ENCODE assay signal across 11 cellular contexts in genomic region chr12:132329036-132329738, GRCh38. TPM values are rescaled to one million over a fixed set of nuclear protein-coding genes. Genes with fewer than 3 reads are reported as not detected.
A peak's percentile ranks its signal among the peaks of the same experiment; 100 is the strongest.
DNase-seq lines count a peak whose midpoint lies in the region; ATAC-seq and TF ChIP-seq lines count a peak whose summit lies in the region.
"Had no signal": no experiment of that assay in that cellular context is flagged by ENCODE, and none has a peak within 500 bp of the region (broad histone marks: within the 10 kb centered on the region; RNA-seq: fewer than 3 reads in every experiment).

TSS of gene GALNT9 (minus strand) at chr12:132329589. CDS start at chr12:132329203, 386 bp downstream.

- peaks cover 42% of the 10 kb centered on the region for H3K27me3 Mint-ChIP-seq in GM23338 (ENCODE audit: insufficient read depth, low read depth, poor library complexity)
- peaks cover 42% of the 10 kb centered on the region for H3K27me3 Mint-ChIP-seq in activated naive CD8-positive, alpha-beta T cell treated with anti-CD3 and anti-CD28 coated beads, Interleukin-2, amount 50 U/mL, for 24 hours
- H3K27me3 Mint-ChIP-seq in CD4-positive, alpha-beta memory T cell, result peaks cover 34 to 38% of the 10 kb centered on the region in 2 donors

- in situ Hi-C loops in GM13976 (cut with MboI; ENCODE audit: low sequenced_read_pairs, unreplicated experiment), result no loop called here

- H3K9me3 ChIP-seq in left lung, result no peaks in the 10 kb centered on the region
- H3K9me3 ChIP-seq in CD4-positive, alpha-beta memory T cell (ENCODE audit: control insufficient read depth in 1 of 2, low read length in 2 of 2), result no peaks in the 10 kb centered on the region

- POLR2A ChIA-PET in CD4-positive, alpha-beta memory T cell (lab: Charles Lee; ENCODE audit: partially characterized antibody), result no interaction called here

- peak within 1 kb of the TSS; percentile 48; the same call in 1 of the 2 replicates for H3K4me3 ChIP-seq in GM23338
- H3K4me3 ChIP-seq in left lung, result no peak within 1 kb of the TSS
- no peak within 1 kb of the TSS for H3K4me3 ChIP-seq in CD4-positive, alpha-beta memory T cell (ENCODE audit: low read length in 2 of 2)

- ATAC-seq in GM23338 (peak; percentile 78), left lung (peak; percentile 24)
- no peak for ATAC-seq in activated naive CD8-positive, alpha-beta T cell treated with anti-CD3 and anti-CD28 coated beads, Interleukin-2, amount 50 U/mL, for 24 hours

- no peaks in the 10 kb centered on the region; the same call in 2 of the 3 replicates for H3K36me3 Mint-ChIP-seq in GM23338 (ENCODE audit: low read depth)
- H3K36me3 Mint-ChIP-seq in activated naive CD8-positive, alpha-beta T cell treated with anti-CD3 and anti-CD28 coated beads, Interleukin-2, amount 50 U/mL, for 24 hours (ENCODE audit: low read depth), result no peaks in the 10 kb centered on the region
- no peaks in the 10 kb centered on the region for H3K36me3 Mint-ChIP-seq in CD4-positive, alpha-beta memory T cell

- CTCF ChIA-PET in CD4-positive, alpha-beta memory T cell (lab: Charles Lee; ENCODE audit: partially characterized antibody), result no interaction called here

- peaks cover 9% of the 10 kb centered on the region; the same call in 1 of the 2 replicates for H3F3A ChIP-seq in GM23338 (replicated peaks; ENCODE audit: low read depth)

- H3K4me1 ChIP-seq in GM23338 (ENCODE audit: insufficient read depth) (no peaks in the 10 kb centered on the region), left lung (peaks cover 5% of the 10 kb centered on the region in 2 donors)
- no peaks in the 10 kb centered on the region for H3K4me1 ChIP-seq in CD4-positive, alpha-beta memory T cell (ENCODE audit: insufficient read depth, low read length)

- intact Hi-C loops in left lung (cut with DNase I), result no loop called here
- intact Hi-C loops in CD4-positive, alpha-beta memory T cell (cut with micrococcal nuclease), result no loop called here

- H3K79me2 ChIP-seq in GM23338 (replicated peaks; ENCODE audit: insufficient read depth), result no peaks in the 10 kb centered on the region

- H3K27ac Mint-ChIP-seq in GM23338, result no peak within 1 kb of the TSS
- H3K27ac Mint-ChIP-seq in activated naive CD8-positive, alpha-beta T cell treated with anti-CD3 and anti-CD28 coated beads, Interleukin-2, amount 50 U/mL, for 24 hours, result no peak within 1 kb of the TSS
- no peak within 1 kb of the TSS for H3K27ac Mint-ChIP-seq in CD4-positive, alpha-beta memory T cell
- H3K27ac Mint-ChIP-seq: activated B cell treated with CpG ODN at 0.5 μM for 24 hours had no signal

- TF ChIP-seq CTCF in GM23338 (conservative IDR thresholded peaks at IDR 0.05; ENCODE audit: low read depth in 2 of 2) (no peak), left lung (IDR thresholded peaks at IDR 0.05) (no peak), GM13976 (IDR thresholded peaks at IDR 0.05; ENCODE audit: borderline replicate concordance, control extremely low read depth, extremely low read depth, insufficient read depth, missing control alignments) (no peak)

- no peaks in the 10 kb centered on the region for H3K9me3 Mint-ChIP-seq in GM23338
- peaks cover 3% of the 10 kb centered on the region for H3K9me3 Mint-ChIP-seq in activated naive CD8-positive, alpha-beta T cell treated with anti-CD3 and anti-CD28 coated beads, Interleukin-2, amount 50 U/mL, for 24 hours
- H3K9me3 Mint-ChIP-seq in CD4-positive, alpha-beta memory T cell, result peaks cover 0 to 2% (median 0%) of the 10 kb centered on the region in 8 donors
- H3K9me3 Mint-ChIP-seq: activated B cell treated with CpG ODN at 0.5 μM for 24 hours had no signal

- peaks cover 8% of the 10 kb centered on the region; the same call in 2 of the 3 replicates for H3K4me1 Mint-ChIP-seq in GM23338
- peaks cover 27% of the 10 kb centered on the region for H3K4me1 Mint-ChIP-seq in activated naive CD8-positive, alpha-beta T cell treated with anti-CD3 and anti-CD28 coated beads, Interleukin-2, amount 50 U/mL, for 24 hours
- H3K4me1 Mint-ChIP-seq in CD4-positive, alpha-beta memory T cell, result peaks cover 3 to 13% (median 10%) of the 10 kb centered on the region in 4 donors
- H3K4me1 Mint-ChIP-seq: activated B cell treated with CpG ODN at 0.5 μM for 24 hours had no signal

- H3K27ac ChIP-seq in GM23338 (ENCODE audit: low read depth) (no peak within 1 kb of the TSS), left lung (no peak within 1 kb of the TSS)
- H3K27ac ChIP-seq in CD4-positive, alpha-beta memory T cell (ENCODE audit: low read depth, low read length), result no peak within 1 kb of the TSS

- H3K4me3 Mint-ChIP-seq in GM23338, result peak within 1 kb of the TSS; percentile 47
- no peak within 1 kb of the TSS for H3K4me3 Mint-ChIP-seq in activated naive CD8-positive, alpha-beta T cell treated with anti-CD3 and anti-CD28 coated beads, Interleukin-2, amount 50 U/mL, for 24 hours
- peak within 1 kb of the TSS in 1 of 8 donors; percentile 34 for H3K4me3 Mint-ChIP-seq in CD4-positive, alpha-beta memory T cell
- H3K4me3 Mint-ChIP-seq: activated B cell treated with CpG ODN at 0.5 μM for 24 hours had no signal

- peaks cover 33% of the 10 kb centered on the region for H3K27me3 ChIP-seq in GM23338 (ENCODE audit: insufficient read depth)
- H3K27me3 ChIP-seq in left lung, result peaks cover 19 to 96% of the 10 kb centered on the region in 2 donors
- peaks cover 6% of the 10 kb centered on the region for H3K27me3 ChIP-seq in CD4-positive, alpha-beta memory T cell (ENCODE audit: insufficient read depth, low read length)

- no peaks in the 10 kb centered on the region; the same call in 1 of the 2 replicates for H4K20me1 ChIP-seq in GM23338 (replicated peaks; ENCODE audit: insufficient read depth)

- no peaks in the 10 kb centered on the region for H3K9me2 ChIP-seq in GM23338 (ENCODE audit: insufficient read depth)

- H3K36me3 ChIP-seq in GM23338 (ENCODE audit: insufficient read depth) (no peaks in the 10 kb centered on the region), left lung (no peaks in the 10 kb centered on the region)
- H3K36me3 ChIP-seq in CD4-positive, alpha-beta memory T cell (ENCODE audit: insufficient read depth, low read length), result no peaks in the 10 kb centered on the region

- peak within 1 kb of the TSS; percentile 71 for H3K4me2 ChIP-seq in GM23338

- peak; percentile 14 for DNase-seq in AG08395 (ENCODE audit: low spot score)
- DNase-seq in GM23338 (ENCODE audit: low spot score), result peak; percentile 80
- peak; percentile 10 for DNase-seq in activated naive CD8-positive, alpha-beta T cell treated with anti-CD3 and anti-CD28 coated beads, Interleukin-2, amount 50 U/mL, for 24 hours
- DNase-seq in left lung, result peak in 1 of 2 donors; percentile 77
- no peak for DNase-seq in NCI-H526 treated with DMSO at 0.1 percent for 48 hours (lab: John Stamatoyannopoulos, UW)
- no peak for DNase-seq in GM13976 (ENCODE audit: low spot score)
- no peak for DNase-seq in SHP77 treated with DMSO at 0.1 percent for 48 hours (lab: John Stamatoyannopoulos, UW)
- DNase-seq in CD4-positive, alpha-beta memory T cell, result no peak
- DNase-seq: activated B cell treated with CpG ODN at 0.5 μM for 24 hours; activated naive CD4-positive, alpha-beta T cell treated with anti-CD3 and anti-CD28 coated beads, Interleukin-2, amount 50 U/mL, for 16 hours; MM.1S had no signal

- H2AFZ ChIP-seq in GM23338, result no peak within 1 kb of the TSS

TF ChIP-seq in GM23338, 12 proteins besides CTCF, POLR2A, EP300 and RAD21:
- TF ChIP-seq ZNF114 (CRISPR knock-in tag; IDR thresholded peaks at IDR 0.05) (no peak), REST (IDR thresholded peaks at IDR 0.05; ENCODE audit: unreplicated experiment) (peak; percentile 76)

RNA-seq across cellular contexts. Expression of gene GALNT9, which starts in this region (rescaled TPM):
- 2.5 TPM in 2 replicates for total RNA-seq in GM23338 (2014; rRNA removed; shearing (Covaris generic))
- polyA plus RNA-seq in GM23338 (2016; fragmentation: Nextera tagmentation; extraction: Ambion mirVana), result 0.81 and 0.90 TPM in 2 replicates
- under 1 TPM in 1 of 2 donors, not detected in 1; 0.17 TPM for total RNA-seq in left lung
- total RNA-seq in CD4-positive, alpha-beta memory T cell, result not detected
- polyA plus RNA-seq in CD4-positive, alpha-beta memory T cell, result under 1 TPM in 1 of 2 donors, not detected in 1; 0.61 TPM
- total RNA-seq: activated B cell treated with CpG ODN at 0.5 μM for 24 hours had no signal

Comparison
In these comparisons a context has a peak if more than half of its experiments do, and no peak if none do; other contexts are left out.
1. Peak in ATAC-seq in left lung; RNA of the gene not detected or under 1 TPM.
2. DNase-seq: peak in AG08395 (single experiment), GM23338 (single experiment) and activated naive CD8-positive, alpha-beta T cell treated with anti-CD3 and anti-CD28 coated beads, Interleukin-2, amount 50 U/mL, for 24 hours (single experiment); none in NCI-H526 treated with DMSO at 0.1 percent for 48 hours (single experiment), GM13976 (single experiment), SHP77 treated with DMSO at 0.1 percent for 48 hours (single experiment) and CD4-positive, alpha-beta memory T cell (0 of 5).